Comparison of ENCODE assay signal across 11 cellular contexts in the genomic region with DNA sequence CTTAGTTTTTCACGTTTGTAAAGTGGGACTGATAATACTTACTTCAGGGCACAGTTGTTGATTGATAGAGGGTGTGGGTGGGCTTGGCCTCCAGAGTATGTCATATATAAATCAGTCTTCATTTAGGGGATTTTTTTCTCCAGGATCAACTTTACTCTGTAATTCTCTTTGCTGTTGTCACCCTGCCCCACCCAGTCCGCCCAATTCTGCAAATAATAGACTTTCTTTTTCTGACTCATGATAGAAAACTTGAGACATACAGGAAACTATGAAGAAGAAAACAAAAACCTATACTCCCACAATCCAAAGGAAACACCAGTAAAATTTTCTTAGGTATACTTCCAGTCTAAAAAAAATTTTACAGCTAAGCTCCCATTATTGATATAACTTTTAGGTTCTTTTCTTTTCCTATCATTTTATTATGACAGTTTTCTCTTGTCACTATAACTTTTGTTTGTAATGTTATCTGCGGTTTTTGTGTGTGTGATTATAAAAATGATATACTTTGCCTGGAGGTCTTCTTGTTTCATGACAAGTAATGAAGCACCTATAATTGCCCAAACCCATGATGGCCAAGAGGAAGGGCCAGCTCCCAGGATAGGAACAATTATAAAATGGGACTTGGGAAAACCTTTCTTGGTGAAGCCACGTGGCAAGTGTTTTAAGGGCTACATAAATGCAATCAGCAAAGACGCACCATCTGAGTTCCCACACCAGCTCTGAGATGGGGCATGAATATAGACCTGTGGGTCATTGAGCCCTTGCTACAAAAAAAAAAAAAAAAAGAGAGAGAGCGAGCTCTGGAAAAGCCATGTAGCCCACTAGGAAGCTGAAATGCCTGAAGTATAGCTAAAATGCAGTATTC.
DNase-seq lines count a peak whose midpoint lies in the region; ATAC-seq and TF ChIP-seq lines count a peak whose summit lies in the region.
"Had no signal": no experiment of that assay in that cellular context is flagged by ENCODE, and none has a peak within 500 bp of the region (broad histone marks: within the 10 kb centered on the region; RNA-seq: fewer than 3 reads in every experiment).

No MANE protein-coding gene starts in this region.

- peak overlapping the region in 4 of 11 experiments; percentile 29 to 92 (median 62); a peak in 7 of 22 replicates for H3K27ac ChIP-seq in BLaER1 treated with 17β-estradiol and CSF1 and Interleukin-3, amounts not matched to agents 10 nM and 100 nM
- no peak overlapping the region for H3K27ac ChIP-seq in lower lobe of right lung
- no peak overlapping the region for H3K27ac ChIP-seq in coronary artery

- H3K9me3 ChIP-seq in BLaER1 treated with 17β-estradiol and CSF1 and Interleukin-3, amounts not matched to agents 10 nM and 100 nM (replicated peaks in 1 of 11), result no peaks in the 10 kb centered on the region
- H3K9me3 ChIP-seq in lower lobe of right lung, result no peaks in the 10 kb centered on the region

- H3K4me3 Mint-ChIP-seq in effector memory CD8-positive, alpha-beta T cell, result no peak overlapping the region

- H3K36me3 Mint-ChIP-seq in effector memory CD8-positive, alpha-beta T cell (ENCODE audit: insufficient read depth), result no peaks in the 10 kb centered on the region

- H3K9me3 Mint-ChIP-seq in effector memory CD8-positive, alpha-beta T cell, result no peaks in the 10 kb centered on the region

- peak; percentile 68 for DNase-seq in H4 (ENCODE audit: low spot score)
- DNase-seq in activated CD4-positive, alpha-beta T cell treated with anti-CD3 and anti-CD28 coated beads, Interleukin-2, amount 50 U/mL, for 48 hours, result peak; percentile 21 to 34
- DNase-seq in fibroblast of mammary gland (ENCODE audit: low read depth), result peak; percentile 88
- DNase-seq in cerebellum (ENCODE audit: low spot score), result no peak
- no peak for DNase-seq in lower lobe of right lung
- DNase-seq in effector memory CD8-positive, alpha-beta T cell, result no peak
- no peak for DNase-seq in coronary artery (ENCODE audit: low spot score)
- DNase-seq: anterior cingulate cortex, GOT3, NCI-H1694 treated with DMSO at 0.1 percent for 48 hours had no signal

- no peaks in the 10 kb centered on the region for H3K36me3 ChIP-seq in BLaER1 treated with 17β-estradiol and CSF1 and Interleukin-3, amounts not matched to agents 10 nM and 100 nM
- H3K36me3 ChIP-seq in lower lobe of right lung, result no peaks in the 10 kb centered on the region

- intact Hi-C loops in lower lobe of right lung (cut with DNase I), result no loop called here

- peak overlapping the region in 6 of 11 experiments; percentile 10 to 89 (median 70); a peak in 11 of 22 replicates for H3K4me2 ChIP-seq in BLaER1 treated with 17β-estradiol and CSF1 and Interleukin-3, amounts not matched to agents 10 nM and 100 nM

- H3K27ac Mint-ChIP-seq in effector memory CD8-positive, alpha-beta T cell, result no peak overlapping the region

- no peak for ATAC-seq in lower lobe of right lung
- no peak for ATAC-seq in effector memory CD8-positive, alpha-beta T cell (replicated peaks)

- peaks cover 12 to 65% (median 46%) of the 10 kb centered on the region in 10 experiments for H3K4me1 ChIP-seq in BLaER1 treated with 17β-estradiol and CSF1 and Interleukin-3, amounts not matched to agents 10 nM and 100 nM
- no peaks in the 10 kb centered on the region for H3K4me1 ChIP-seq in lower lobe of right lung

- H3K27me3 ChIP-seq in BLaER1 treated with 17β-estradiol and CSF1 and Interleukin-3, amounts not matched to agents 10 nM and 100 nM, result no peaks in the 10 kb centered on the region
- no peaks in the 10 kb centered on the region for H3K27me3 ChIP-seq in lower lobe of right lung (ENCODE audit: low read depth)

- no peaks in the 10 kb centered on the region for H4K20me1 ChIP-seq in BLaER1 treated with 17β-estradiol and CSF1 and Interleukin-3, amounts not matched to agents 10 nM and 100 nM

- TF ChIP-seq CTCF in fibroblast of mammary gland (conservative IDR thresholded peaks at IDR 0.05; ENCODE audit: control insufficient read depth, insufficient read depth, low read depth, low read length) (no peak), lower lobe of right lung (IDR thresholded peaks at IDR 0.05) (no peak), coronary artery (IDR thresholded peaks at IDR 0.05) (no peak)

- H3K9ac ChIP-seq in BLaER1 treated with 17β-estradiol and CSF1 and Interleukin-3, amounts not matched to agents 10 nM and 100 nM, result peak overlapping the region in 2 of 11 experiments; percentile 31 to 46; a peak in 2 of 22 replicates

- H3K27me3 Mint-ChIP-seq in effector memory CD8-positive, alpha-beta T cell, result peaks cover 53 to 78% of the 10 kb centered on the region in 2 donors

- H3K4me1 Mint-ChIP-seq in effector memory CD8-positive, alpha-beta T cell (ENCODE audit: low read depth in 2 of 2), result no peaks in the 10 kb centered on the region

- no peak overlapping the region for H3K4me3 ChIP-seq in BLaER1 treated with 17β-estradiol and CSF1 and Interleukin-3, amounts not matched to agents 10 nM and 100 nM
- H3K4me3 ChIP-seq in fibroblast of mammary gland (ENCODE audit: control insufficient read depth, low read depth, low read length) (no peak overlapping the region), lower lobe of right lung (no peak overlapping the region), coronary artery (no peak overlapping the region)

Comparison
In these comparisons a context has a peak if more than half of its experiments do, and no peak if none do; other contexts are left out.
1. DNase-seq: peak in H4 (single experiment), activated CD4-positive, alpha-beta T cell treated with anti-CD3 and anti-CD28 coated beads, Interleukin-2, amount 50 U/mL, for 48 hours (2 of 2) and fibroblast of mammary gland (single experiment); none in cerebellum (single experiment), lower lobe of right lung (single experiment), effector memory CD8-positive, alpha-beta T cell (0 of 3) and coronary artery (single experiment).